In genomic region chr11:86397351-86397750, GRCh38 we compare ENCODE assay signal across 28 cellular contexts.
"Had no signal": no experiment of that assay in that cellular context is flagged by ENCODE, and none has a peak within 500 bp of the region (broad histone marks: within the 10 kb centered on the region; RNA-seq: fewer than 3 reads in every experiment).

No MANE protein-coding gene starts in this region.

- H2AFZ ChIP-seq: hepatocyte had no signal

- H3K36me3 ChIP-seq: esophagus squamous epithelium, gastroesophageal sphincter, heart left ventricle, left lung, lower lobe of right lung had no signal

- H3K27me3 ChIP-seq: dorsolateral prefrontal cortex, esophagus squamous epithelium, foreskin keratinocyte, gastroesophageal sphincter, heart left ventricle, hepatocyte, left lung had no signal

- FAIRE-seq: colon, frontal cortex, kidney had no signal

- H3K27ac ChIP-seq: coronary artery, dorsolateral prefrontal cortex, epithelial cell of prostate, esophagus squamous epithelium, foreskin keratinocyte, gastroesophageal sphincter, heart left ventricle, hepatocyte, left lung, lower lobe of right lung had no signal

- H3K4me1 ChIP-seq: esophagus squamous epithelium, left lung, lower lobe of right lung had no signal

- DNase-seq: dermis blood vessel endothelial cell; dorsolateral prefrontal cortex; effector CD4-positive, alpha-beta T cell; effector memory CD4-positive, alpha-beta T cell; erythroblast; esophagus squamous epithelium; foreskin keratinocyte; heart left ventricle; hypothalamus; immature natural killer cell; islet precursor cell; kidney; kidney glomerular epithelial cell; left colon; left lung; left ventricle myocardium superior; lower lobe of right lung; mesenchymal stem cell; mucosa of descending colon; naive B cell; naive thymus-derived CD8-positive, alpha-beta T cell had no signal

- H3K9me3 ChIP-seq: esophagus squamous epithelium, gastroesophageal sphincter, heart left ventricle, left lung, lower lobe of right lung, mucosa of descending colon had no signal

- H3K4me2 ChIP-seq: hepatocyte had no signal

- ATAC-seq: esophagus mucosa; foreskin keratinocyte; gastroesophageal sphincter; heart left ventricle; left colon; left lung; left ventricle myocardium superior; lower lobe of right lung; mucosa of descending colon; naive thymus-derived CD8-positive, alpha-beta T cell had no signal

- H3K79me2 ChIP-seq: hepatocyte had no signal

- H3K4me3 ChIP-seq: coronary artery, dorsolateral prefrontal cortex, esophagus squamous epithelium, gastroesophageal sphincter, heart left ventricle, hepatocyte, left lung, lower lobe of right lung, mucosa of descending colon had no signal
